Comparison of ENCODE assay signal across 1 cellular context in the genomic region with DNA sequence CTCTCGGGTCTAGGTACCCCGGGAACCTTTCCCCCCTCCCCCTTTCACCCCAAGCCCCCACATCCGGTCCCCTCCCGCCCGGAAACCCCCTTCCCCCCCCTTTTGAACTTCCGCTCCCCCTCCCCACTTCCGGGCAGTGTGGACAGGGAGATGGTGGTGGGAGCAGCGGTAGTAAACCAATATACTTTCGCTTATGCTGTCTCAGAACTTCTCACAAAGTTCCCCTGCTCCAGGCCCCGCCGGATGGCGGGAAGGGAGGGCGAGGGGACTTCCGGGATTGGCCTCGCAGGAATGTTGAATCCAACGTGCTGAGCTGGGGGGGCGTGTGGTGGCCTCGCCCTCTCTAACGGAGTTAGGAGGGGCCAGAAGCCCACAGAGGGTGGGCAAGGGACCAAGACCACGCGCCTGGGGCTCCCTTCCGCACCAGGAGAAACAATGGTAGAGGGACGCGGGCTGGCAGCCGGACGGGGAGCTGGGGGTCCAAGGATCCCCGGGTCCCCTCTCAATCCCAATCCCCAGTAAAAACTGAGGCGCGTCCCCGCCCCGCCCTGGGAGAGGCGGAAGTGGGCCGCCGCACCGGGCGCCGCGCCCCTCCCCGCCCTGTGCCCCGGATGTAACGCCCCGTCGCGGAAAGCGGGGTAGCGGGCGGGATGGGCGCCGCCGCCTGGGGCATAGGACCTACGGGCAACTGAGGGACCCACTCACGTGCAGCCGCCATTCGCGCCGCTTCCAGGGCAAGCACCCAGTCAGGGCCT.
TF ChIP-seq lines count a peak whose summit lies in the region.

No MANE protein-coding gene starts in this region.

TF ChIP-seq in HEK293, 187 proteins besides CTCF, POLR2A, EP300 and RAD21 (continued from another document):
- TF ChIP-seq, protein P1, sequence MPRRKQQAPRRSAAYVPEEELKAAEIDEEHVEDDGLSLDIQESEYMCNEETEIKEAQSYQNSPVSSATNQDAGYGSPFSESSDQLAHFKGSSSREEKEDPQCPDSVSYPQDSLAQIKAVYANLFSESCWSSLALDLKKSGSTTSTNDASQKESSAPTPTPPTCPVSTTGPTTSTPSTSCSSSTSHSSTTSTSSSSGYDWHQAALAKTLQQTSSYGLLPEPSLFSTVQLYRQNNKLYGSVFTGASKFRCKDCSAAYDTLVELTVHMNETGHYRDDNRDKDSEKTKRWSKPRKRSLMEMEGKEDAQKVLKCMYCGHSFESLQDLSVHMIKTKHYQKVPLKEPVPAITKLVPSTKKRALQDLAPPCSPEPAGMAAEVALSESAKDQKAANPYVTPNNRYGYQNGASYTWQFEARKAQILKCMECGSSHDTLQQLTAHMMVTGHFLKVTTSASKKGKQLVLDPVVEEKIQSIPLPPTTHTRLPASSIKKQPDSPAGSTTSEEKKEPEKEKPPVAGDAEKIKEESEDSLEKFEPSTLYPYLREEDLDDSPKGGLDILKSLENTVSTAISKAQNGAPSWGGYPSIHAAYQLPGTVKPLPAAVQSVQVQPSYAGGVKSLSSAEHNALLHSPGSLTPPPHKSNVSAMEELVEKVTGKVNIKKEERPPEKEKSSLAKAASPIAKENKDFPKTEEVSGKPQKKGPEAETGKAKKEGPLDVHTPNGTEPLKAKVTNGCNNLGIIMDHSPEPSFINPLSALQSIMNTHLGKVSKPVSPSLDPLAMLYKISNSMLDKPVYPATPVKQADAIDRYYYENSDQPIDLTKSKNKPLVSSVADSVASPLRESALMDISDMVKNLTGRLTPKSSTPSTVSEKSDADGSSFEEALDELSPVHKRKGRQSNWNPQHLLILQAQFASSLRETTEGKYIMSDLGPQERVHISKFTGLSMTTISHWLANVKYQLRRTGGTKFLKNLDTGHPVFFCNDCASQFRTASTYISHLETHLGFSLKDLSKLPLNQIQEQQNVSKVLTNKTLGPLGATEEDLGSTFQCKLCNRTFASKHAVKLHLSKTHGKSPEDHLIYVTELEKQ (tag by site-specific recombination; IDR thresholded peaks at IDR 0.05; ENCODE audit: borderline replicate concordance): no peak
- no peak for TF ChIP-seq YY2 (tag by site-specific recombination; IDR thresholded peaks at IDR 0.05)
- TF ChIP-seq ZEB2 (tag by site-specific recombination; IDR thresholded peaks at IDR 0.05): peak; percentile 61
- TF ChIP-seq EGR2 (tag by site-specific recombination; IDR thresholded peaks at IDR 0.05; ENCODE audit: low read depth): no peak
- TF ChIP-seq ZNF514 (tag by site-specific recombination; IDR thresholded peaks at IDR 0.05): no peak
- TF ChIP-seq, protein P2, sequence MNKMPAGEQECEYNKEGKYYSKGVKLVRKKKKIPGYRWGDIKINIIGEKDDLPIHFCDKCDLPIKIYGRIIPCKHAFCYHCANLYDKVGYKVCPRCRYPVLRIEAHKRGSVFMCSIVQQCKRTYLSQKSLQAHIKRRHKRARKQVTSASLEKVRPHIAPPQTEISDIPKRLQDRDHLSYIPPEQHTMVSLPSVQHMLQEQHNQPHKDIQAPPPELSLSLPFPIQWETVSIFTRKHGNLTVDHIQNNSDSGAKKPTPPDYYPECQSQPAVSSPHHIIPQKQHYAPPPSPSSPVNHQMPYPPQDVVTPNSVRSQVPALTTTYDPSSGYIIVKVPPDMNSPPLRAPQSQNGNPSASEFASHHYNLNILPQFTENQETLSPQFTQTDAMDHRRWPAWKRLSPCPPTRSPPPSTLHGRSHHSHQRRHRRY (tag by site-specific recombination; IDR thresholded peaks at IDR 0.05): 0 out of 2 replicates have a peak, but pooled peaks have one; percentile 29
- no peak for TF ChIP-seq ZNF404 (tag by site-specific recombination; IDR thresholded peaks at IDR 0.05)
- no peak for TF ChIP-seq ZNF223 (tag by site-specific recombination; IDR thresholded peaks at IDR 0.05)
- no peak for TF ChIP-seq ELK4 (IDR thresholded peaks at IDR 0.05; ENCODE audit: borderline replicate concordance, low read depth, low read length)
- TF ChIP-seq ZNF146 (tag by site-specific recombination; IDR thresholded peaks at IDR 0.05): no peak
- TF ChIP-seq ZNF416 (tag by site-specific recombination; IDR thresholded peaks at IDR 0.05): no peak
- no peak for TF ChIP-seq ZNF510 (tag by site-specific recombination; IDR thresholded peaks at IDR 0.05; ENCODE audit: insufficient replicate concordance)
- TF ChIP-seq, protein P3, sequence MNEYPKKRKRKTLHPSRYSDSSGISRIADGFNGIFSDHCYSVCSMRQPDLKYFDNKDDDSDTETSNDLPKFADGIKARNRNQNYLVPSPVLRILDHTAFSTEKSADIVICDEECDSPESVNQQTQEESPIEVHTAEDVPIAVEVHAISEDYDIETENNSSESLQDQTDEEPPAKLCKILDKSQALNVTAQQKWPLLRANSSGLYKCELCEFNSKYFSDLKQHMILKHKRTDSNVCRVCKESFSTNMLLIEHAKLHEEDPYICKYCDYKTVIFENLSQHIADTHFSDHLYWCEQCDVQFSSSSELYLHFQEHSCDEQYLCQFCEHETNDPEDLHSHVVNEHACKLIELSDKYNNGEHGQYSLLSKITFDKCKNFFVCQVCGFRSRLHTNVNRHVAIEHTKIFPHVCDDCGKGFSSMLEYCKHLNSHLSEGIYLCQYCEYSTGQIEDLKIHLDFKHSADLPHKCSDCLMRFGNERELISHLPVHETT (tag by site-specific recombination; IDR thresholded peaks at IDR 0.05): no peak
- 0 out of 2 replicates have a peak, but pooled peaks have one; percentile 8 for TF ChIP-seq ZFHX2 (tag by site-specific recombination; conservative IDR thresholded peaks at IDR 0.05)
- TF ChIP-seq, protein P4, sequence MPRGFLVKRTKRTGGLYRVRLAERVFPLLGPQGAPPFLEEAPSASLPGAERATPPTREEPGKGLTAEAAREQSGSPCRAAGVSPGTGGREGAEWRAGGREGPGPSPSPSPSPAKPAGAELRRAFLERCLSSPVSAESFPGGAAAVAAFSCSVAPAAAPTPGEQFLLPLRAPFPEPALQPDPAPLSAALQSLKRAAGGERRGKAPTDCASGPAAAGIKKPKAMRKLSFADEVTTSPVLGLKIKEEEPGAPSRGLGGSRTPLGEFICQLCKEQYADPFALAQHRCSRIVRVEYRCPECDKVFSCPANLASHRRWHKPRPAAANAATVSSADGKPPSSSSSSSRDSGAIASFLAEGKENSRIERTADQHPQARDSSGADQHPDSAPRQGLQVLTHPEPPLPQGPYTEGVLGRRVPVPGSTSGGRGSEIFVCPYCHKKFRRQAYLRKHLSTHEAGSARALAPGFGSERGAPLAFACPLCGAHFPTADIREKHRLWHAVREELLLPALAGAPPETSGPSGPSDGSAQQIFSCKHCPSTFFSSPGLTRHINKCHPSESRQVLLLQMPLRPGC (tag by site-specific recombination; IDR thresholded peaks at IDR 0.05): peak; percentile 37; the same call in 1 of the 2 replicates
- no peak for TF ChIP-seq ZIC2 (tag by site-specific recombination; IDR thresholded peaks at IDR 0.05)
- no peak for TF ChIP-seq ZNF664 (tag by site-specific recombination; IDR thresholded peaks at IDR 0.05)
- TF ChIP-seq ZNF776 (tag by site-specific recombination; IDR thresholded peaks at IDR 0.05; ENCODE audit: borderline replicate concordance): no peak
- TF ChIP-seq YY1 (tag by site-specific recombination; IDR thresholded peaks at IDR 0.05): no peak
- no peak for TF ChIP-seq ZNF366 (tag by site-specific recombination; conservative IDR thresholded peaks at IDR 0.05)
- peak; percentile 90 for TF ChIP-seq GLIS2 (tag by site-specific recombination; IDR thresholded peaks at IDR 0.05)
